ENCODE assay signal across 11 cellular contexts in the genomic region with DNA sequence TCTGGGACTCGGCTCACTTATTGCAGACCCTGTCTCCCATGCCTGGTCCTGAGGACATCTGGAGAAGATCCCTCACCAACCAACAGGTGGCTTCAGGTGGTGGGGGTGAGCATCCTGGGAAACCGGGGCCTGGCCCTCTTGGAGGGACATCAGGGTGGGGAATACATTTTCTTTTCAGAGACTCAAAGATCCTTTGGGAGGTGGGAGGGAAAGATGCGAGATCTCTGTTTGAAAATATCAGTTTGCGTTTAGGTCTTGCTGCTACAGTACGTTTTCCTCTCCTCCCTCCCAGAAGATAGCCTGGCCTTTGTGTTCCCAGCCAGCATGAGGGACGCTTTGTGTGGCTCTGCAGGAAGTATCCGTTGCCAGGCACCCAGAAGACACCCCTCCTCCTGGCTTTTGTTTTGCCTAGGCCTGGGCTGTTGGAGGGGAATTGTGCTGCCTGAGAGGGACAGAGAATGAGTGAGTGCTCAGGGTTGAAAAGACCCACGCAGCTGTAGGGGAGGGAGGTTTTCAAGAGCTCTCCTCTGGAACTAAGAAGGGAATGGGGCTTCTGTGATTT. TPM values are rescaled to one million over a fixed set of nuclear protein-coding genes. Genes with fewer than 3 reads are reported as not detected.
DNase-seq lines count a peak whose midpoint lies in the region; ATAC-seq and TF ChIP-seq lines count a peak whose summit lies in the region.
"Had no signal": no experiment of that assay in that cellular context is flagged by ENCODE, and none has a peak within 500 bp of the region (broad histone marks: within the 10 kb centered on the region; RNA-seq: fewer than 3 reads in every experiment).

No MANE protein-coding gene starts in this region.

- no peak overlapping the region for H3K27ac Mint-ChIP-seq in activated T-helper 2 cell treated with anti-CD3 and anti-CD28 coated beads, Interferon-gamma antibody, Interleukin-2, Interleukin-4, amounts not matched to agents 10 μg/mL and 5 μg/mL and 100 μg/mL, durations not matched to agents 14 hours and 24 hours and 36 hours
- H3K27ac Mint-ChIP-seq: CD8-positive, alpha-beta T cell had no signal

- H3K4me3 ChIP-seq in HUES48 (ENCODE audit: low read depth, low read length), result peak overlapping the region; percentile 31
- no peak overlapping the region for H3K4me3 ChIP-seq in fibroblast of pulmonary artery (replicated peaks; ENCODE audit: low read depth, low read length)
- H3K4me3 ChIP-seq: upper lobe of left lung had no signal

- peaks cover 11% of the 10 kb centered on the region for H3K27me3 Mint-ChIP-seq in activated T-helper 2 cell treated with anti-CD3 and anti-CD28 coated beads, Interferon-gamma antibody, Interleukin-2, Interleukin-4, amounts not matched to agents 10 μg/mL and 5 μg/mL and 100 μg/mL, durations not matched to agents 14 hours and 24 hours and 36 hours (ENCODE audit: low read depth)

- H3K27ac ChIP-seq in HUES48 (ENCODE audit: low read depth, low read length), result peak overlapping the region; percentile 84
- H3K27ac ChIP-seq: upper lobe of left lung had no signal

- H3K9me3 ChIP-seq in HUES48 (ENCODE audit: control insufficient read depth, insufficient read depth, low read length), result no peaks in the 10 kb centered on the region
- H3K9me3 ChIP-seq: upper lobe of left lung had no signal

- peaks cover 13% of the 10 kb centered on the region for H3K9me3 Mint-ChIP-seq in activated T-helper 2 cell treated with anti-CD3 and anti-CD28 coated beads, Interferon-gamma antibody, Interleukin-2, Interleukin-4, amounts not matched to agents 10 μg/mL and 5 μg/mL and 100 μg/mL, durations not matched to agents 14 hours and 24 hours and 36 hours
- H3K9me3 Mint-ChIP-seq: CD8-positive, alpha-beta T cell had no signal

- TF ChIP-seq CTCF in fibroblast of pulmonary artery (IDR thresholded peaks at IDR 0.05; ENCODE audit: low read length, missing control alignments) (no peak), GM20000 (IDR thresholded peaks at IDR 0.05; ENCODE audit: extremely low read depth, missing control alignments) (no peak)

- intact Hi-C loops in activated T-helper 2 cell treated with anti-CD3 and anti-CD28 coated beads, Interferon-gamma antibody, Interleukin-2, Interleukin-4, amounts not matched to agents 10 μg/mL and 5 μg/mL and 100 μg/mL, durations not matched to agents 14 hours and 24 hours and 36 hours (cut with micrococcal nuclease), result no loop called here

- no peak overlapping the region for H3K4me3 Mint-ChIP-seq in activated T-helper 2 cell treated with anti-CD3 and anti-CD28 coated beads, Interferon-gamma antibody, Interleukin-2, Interleukin-4, amounts not matched to agents 10 μg/mL and 5 μg/mL and 100 μg/mL, durations not matched to agents 14 hours and 24 hours and 36 hours (ENCODE audit: low read depth)
- H3K4me3 Mint-ChIP-seq: CD8-positive, alpha-beta T cell had no signal

- H3K4me1 Mint-ChIP-seq in activated T-helper 2 cell treated with anti-CD3 and anti-CD28 coated beads, Interferon-gamma antibody, Interleukin-2, Interleukin-4, amounts not matched to agents 10 μg/mL and 5 μg/mL and 100 μg/mL, durations not matched to agents 14 hours and 24 hours and 36 hours (ENCODE audit: low read depth), result peaks cover 11% of the 10 kb centered on the region

- H3K36me3 ChIP-seq in HUES48 (ENCODE audit: control insufficient read depth, insufficient read depth, low read length), result no peaks in the 10 kb centered on the region
- H3K36me3 ChIP-seq: upper lobe of left lung had no signal

- DNase-seq in NCI-H2227 treated with DMSO at 0.1 percent for 48 hours (lab: John Stamatoyannopoulos, UW), result peak; percentile 75
- DNase-seq in fibroblast of pulmonary artery (ENCODE audit: low read depth), result peak; percentile 45
- DNase-seq in nucleus accumbens (lab: John Stamatoyannopoulos, UW), result peak in 54 of 56 donors; percentile 23 to 90 (median 77)
- no peak for DNase-seq in activated T-helper 2 cell treated with anti-CD3 and anti-CD28 coated beads, Interferon-gamma antibody, Interleukin-2, Interleukin-4, amounts not matched to agents 10 μg/mL and 5 μg/mL and 100 μg/mL, durations not matched to agents 14 hours and 24 hours and 36 hours (ENCODE audit: low spot score)
- no peak for DNase-seq in GM20000 (ENCODE audit: low spot score)
- no peak for DNase-seq in stimulated activated naive CD4-positive, alpha-beta T cell treated with Interleukin-2 at 50 U/mL for 16 hours (lab: John Stamatoyannopoulos, UW)
- DNase-seq: CD8-positive, alpha-beta T cell; central memory CD4-positive, alpha-beta T cell; upper lobe of left lung had no signal

- peak overlapping the region; percentile 19; the same call in 1 of the 2 replicates for H3K9ac ChIP-seq in HUES48 (ENCODE audit: low read depth, low read length)

- H3K36me3 Mint-ChIP-seq in activated T-helper 2 cell treated with anti-CD3 and anti-CD28 coated beads, Interferon-gamma antibody, Interleukin-2, Interleukin-4, amounts not matched to agents 10 μg/mL and 5 μg/mL and 100 μg/mL, durations not matched to agents 14 hours and 24 hours and 36 hours (ENCODE audit: low read depth), result no peaks in the 10 kb centered on the region
- H3K36me3 Mint-ChIP-seq: CD8-positive, alpha-beta T cell had no signal

- peaks cover 12% of the 10 kb centered on the region for H3K4me1 ChIP-seq in HUES48 (ENCODE audit: control insufficient read depth, insufficient read depth, low read length)
- H3K4me1 ChIP-seq: upper lobe of left lung had no signal

- H3K27me3 ChIP-seq in HUES48 (ENCODE audit: control insufficient read depth, insufficient read depth, low read length), result no peaks in the 10 kb centered on the region
- H3K27me3 ChIP-seq: upper lobe of left lung had no signal

- no peak for ATAC-seq in GM21619 (IDR thresholded peaks at IDR 0.05; ENCODE audit: unreplicated experiment)
- ATAC-seq: CD8-positive, alpha-beta T cell had no signal

RNA-seq across cellular contexts. Expression of a gene that starts 21.8 kb away (rescaled TPM):
- total RNA-seq in activated T-helper 2 cell treated with anti-CD3 and anti-CD28 coated beads, Interferon-gamma antibody, Interleukin-2, Interleukin-4, amounts not matched to agents 10 μg/mL and 5 μg/mL and 100 μg/mL, durations not matched to agents 14 hours and 24 hours and 36 hours, result not detected in 2 replicates
- total RNA-seq: CD8-positive, alpha-beta T cell had no signal

Comparison
In these comparisons a context has a peak if more than half of its experiments do, and no peak if none do; other contexts are left out.
1. DNase-seq: peak in NCI-H2227 treated with DMSO at 0.1 percent for 48 hours (single experiment), fibroblast of pulmonary artery (single experiment) and nucleus accumbens (54 of 56); none in activated T-helper 2 cell treated with anti-CD3 and anti-CD28 coated beads, Interferon-gamma antibody, Interleukin-2, Interleukin-4, amounts not matched to agents 10 μg/mL and 5 μg/mL and 100 μg/mL, durations not matched to agents 14 hours and 24 hours and 36 hours (single experiment), GM20000 (single experiment) and stimulated activated naive CD4-positive, alpha-beta T cell treated with Interleukin-2 at 50 U/mL for 16 hours (single experiment).